In genomic region chr2:215435261-215435808, GRCh38 we compare ENCODE assay signal across 8 cellular contexts. TPM values are rescaled to one million over a fixed set of nuclear protein-coding genes. Genes with fewer than 3 reads are reported as not detected.
DNase-seq lines count a peak whose midpoint lies in the region; ATAC-seq, FAIRE-seq and TF ChIP-seq lines count a peak whose summit lies in the region.

No MANE protein-coding gene starts in this region.

- no peak for FAIRE-seq in GM12891 (lab: Jason Lieb, UNC)

- no peaks in the 10 kb centered on the region for H3K9me3 ChIP-seq in lung (ENCODE audit: control insufficient read depth in 2 of 2, insufficient read depth in 1 of 2, low read length in 1 of 2)
- H3K9me3 ChIP-seq in tibial artery, result no peaks in the 10 kb centered on the region

- H3K36me3 ChIP-seq in H7 (replicated peaks; ENCODE audit: control insufficient read depth, insufficient read depth, low read length) (peaks cover 8% of the 10 kb centered on the region), lung (ENCODE audit: control insufficient read depth in 2 of 2, insufficient read depth in 2 of 2, low read length in 2 of 2) (peaks cover 0 to 6% of the 10 kb centered on the region in 2 donors), tibial artery (peaks cover 4 to 7% (median 5%) of the 10 kb centered on the region in 3 donors)

- DNase-seq in GM12891 (ENCODE audit: insufficient read length, low spot score) (peak; percentile 19), H7 (peak; percentile 75), NCI-H510A treated with DMSO at 0.1 percent for 48 hours (lab: John Stamatoyannopoulos, UW) (peak; percentile 13), choroid plexus epithelial cell (ENCODE audit: low read depth) (no peak), lung (ENCODE audit: low spot score) (peak; percentile 32), tibial artery (no peak), NCI-H446 treated with DMSO at 0.1 percent for 48 hours (lab: John Stamatoyannopoulos, UW) (no peak), SHP77 treated with DMSO at 0.1 percent for 48 hours (lab: John Stamatoyannopoulos, UW) (no peak)

- H3K27me3 ChIP-seq in H7 (ENCODE audit: control insufficient read depth, insufficient read depth, low read length) (no peaks in the 10 kb centered on the region), lung (ENCODE audit: control insufficient read depth, insufficient read depth) (no peaks in the 10 kb centered on the region), tibial artery (no peaks in the 10 kb centered on the region)

- TF ChIP-seq CTCF in choroid plexus epithelial cell (conservative IDR thresholded peaks at IDR 0.05; ENCODE audit: low read depth, low read length) (no peak), lung (IDR thresholded peaks at IDR 0.05; ENCODE audit: control extremely low read depth, extremely low read depth) (no peak), tibial artery (IDR thresholded peaks at IDR 0.05) (no peak)

- peak; percentile 10 for ATAC-seq in lung (ENCODE audit: insufficient read depth, low FRiP score)

- intact Hi-C loops in tibial artery (cut with DNase I; ENCODE audit: low total_unique reads), result no loop called here

- H3K4me1 ChIP-seq in lung (ENCODE audit: control insufficient read depth in 2 of 2, insufficient read depth in 2 of 2, low read length in 2 of 2), result no peaks in the 10 kb centered on the region
- H3K4me1 ChIP-seq in tibial artery, result peaks cover 0 to 62% (median 19%) of the 10 kb centered on the region in 4 donors

- peak overlapping the region; percentile 72 for H3K4me3 ChIP-seq in H7 (ENCODE audit: insufficient read depth, low read depth, low read length)
- H3K4me3 ChIP-seq in choroid plexus epithelial cell (ENCODE audit: low read depth, low read length), result peak overlapping the region; percentile 77
- peak overlapping the region; percentile 30 for H3K4me3 ChIP-seq in lung
- H3K4me3 ChIP-seq in tibial artery, result peak overlapping the region; percentile 80 to 89

- 4 to 5% methylated on average over 26 of the region's 26 CpGs for WGBS in lung, 2 donors

- H3K27ac ChIP-seq in lung (ENCODE audit: low read depth in 1 of 2, low read length in 1 of 2) (peak overlapping the region; percentile 43 to 89), tibial artery (peak overlapping the region; percentile 85 to 98)

- TF ChIP-seq POLR2A in GM12891 (IDR thresholded peaks at IDR 0.05; ENCODE audit: low read depth, low read length), result no peak

TF ChIP-seq in GM12891, 5 proteins besides CTCF, POLR2A, EP300 and RAD21:
- TF ChIP-seq POU2F2 (IDR thresholded peaks at IDR 0.05; ENCODE audit: low read depth, low read length), result no peak
- TF ChIP-seq SPI1 (IDR thresholded peaks at IDR 0.05; ENCODE audit: low read depth, low read length), result no peak
- no peak for TF ChIP-seq POLR2AphosphoS5 (IDR thresholded peaks at IDR 0.05; ENCODE audit: low read depth, low read length)
- no peak for TF ChIP-seq TAF1 (IDR thresholded peaks at IDR 0.05; ENCODE audit: low read depth, low read length)
- no peak for TF ChIP-seq PAX5 (IDR thresholded peaks at IDR 0.05; ENCODE audit: insufficient read depth, low read length, severe bottlenecking)

RNA-seq across cellular contexts. Expression of gene FN1, which starts 0.5 kb away (rescaled TPM):
- polyA plus RNA-seq in GM12891 (2012; ENCODE audit: low read depth, missing spikeins), result 0.45 TPM
- total RNA-seq in H7 (2014; rRNA removed; shearing (Covaris generic)), result 42.8 and 50.4 TPM in 2 replicates
- 1,000 to 10,000 TPM; 1,129 to 1,753 TPM for total RNA-seq in lung
- polyA plus RNA-seq in lung, result 100 to 1,000 TPM; 339 to 739 TPM

Comparison
In these comparisons a context has a peak if more than half of its experiments do, and no peak if none do; other contexts are left out.
1. DNase-seq: peak in GM12891 (single experiment), H7 (single experiment), NCI-H510A treated with DMSO at 0.1 percent for 48 hours (single experiment) and lung (single experiment); none in choroid plexus epithelial cell (single experiment), tibial artery (0 of 2), NCI-H446 treated with DMSO at 0.1 percent for 48 hours (single experiment) and SHP77 treated with DMSO at 0.1 percent for 48 hours (single experiment).
2. H3K4me3 ChIP-seq: peak in every context shown above with its lines; median percentile 84 in tibial artery; 77 in choroid plexus epithelial cell; 72 in H7; 30 in lung.
3. RNA of gene FN1, which starts 0.5 kb away (total RNA-seq): 1,129 to 1,753 TPM in lung; 42.8 to 50.4 TPM in H7; every median in the first group is over 10 times any median in the second.